Comparison of ENCODE assay signal across 26 cellular contexts in the genomic region with DNA sequence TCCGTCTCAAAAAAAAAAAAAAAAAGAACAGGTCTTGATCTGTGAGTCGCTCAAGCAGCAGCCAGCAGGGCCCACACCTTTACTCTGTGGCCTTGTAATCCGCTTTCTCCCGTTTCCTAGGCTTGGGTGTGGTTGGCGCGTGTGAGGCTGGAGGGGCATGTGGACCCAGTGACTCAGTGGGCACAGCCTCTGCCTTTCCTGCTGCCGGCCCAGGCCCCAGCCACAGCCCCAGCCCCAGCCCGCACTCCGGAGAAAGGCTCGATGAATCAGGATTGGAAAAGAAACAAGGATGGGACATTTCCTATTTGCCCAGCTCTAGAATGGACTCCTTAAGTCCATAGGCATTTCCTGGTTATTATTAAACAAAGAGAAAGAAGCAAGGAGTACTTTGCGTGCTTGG. TPM values are rescaled to one million over a fixed set of nuclear protein-coding genes. Genes with fewer than 3 reads are reported as not detected.
"Had no signal": no experiment of that assay in that cellular context is flagged by ENCODE, and none has a peak within 500 bp of the region (broad histone marks: within the 10 kb centered on the region; RNA-seq: fewer than 3 reads in every experiment).

No MANE protein-coding gene starts in this region.

- H3K4me3 ChIP-seq: cardiac muscle cell, SK-N-MC had no signal

- H3K4me2 ChIP-seq: KMS-11 had no signal

- H3K36me3 Mint-ChIP-seq: activated naive CD8-positive, alpha-beta T cell; brain; T-cell; WTC11 had no signal

- H3K9me3 Mint-ChIP-seq: activated T-cell treated with anti-CD3 and anti-CD28 coated beads, Interleukin-2, amount 50 U/mL, for 24 hours; activated T-helper 1 cell treated with anti-CD3 and anti-CD28 coated beads, Interleukin-12 subunit alpha, Interleukin-12 subunit beta, Interleukin-2, Interleukin-4 antibody, amounts not matched to agents 30 ng/mL and 10 ng/mL and 1 ng/mL, durations not matched to agents 14 hours and 24 hours and 36 hours; T-cell; WTC11 had no signal

- FAIRE-seq: astrocyte had no signal

- H3K9ac ChIP-seq: KMS-11 had no signal

- DNase-seq: activated CD4-positive, alpha-beta T cell treated with anti-CD3 and anti-CD28 coated beads for 48 hours; activated CD4-positive, alpha-beta T cell treated with anti-CD3 and anti-CD28 coated beads, Interleukin-2, amount 50 U/mL, for 4 hours; activated CD4-positive, CD25-positive, alpha-beta regulatory T cell treated with anti-CD3 and anti-CD28 coated beads, Interleukin-2, amount 50 U/mL, for 72 hours; activated CD8-positive, alpha-beta memory T cell treated with anti-CD3 and anti-CD28 coated beads, Interleukin-2, amount 50 U/mL, for 48 hours; activated CD8-positive, alpha-beta T cell treated with anti-CD3 and anti-CD28 coated beads, Interleukin-2, amount 10 ng/mL, durations not matched to agents 7 days and 5 days; activated effector memory CD4-positive, alpha-beta T cell treated with Interleukin-2 at 50 U/mL for 16 hours; activated naive CD4-positive, alpha-beta T cell; activated T-cell treated with anti-CD3 and anti-CD28 coated beads, Interleukin-2, amount 50 U/mL, for 24 hours; amygdala; MM.1S; NCI-H1105 treated with DMSO at 0.1 percent for 48 hours; NCI-H1436 treated with DMSO at 0.1 percent for 48 hours; NCI-H187; NCI-H2081; NCI-H510A treated with DMSO at 0.1 percent for 48 hours; NCI-H69; T-cell had no signal

- ATAC-seq: activated CD8-positive, alpha-beta T cell treated with anti-CD3 and anti-CD28 coated beads, Interleukin-2, amount 10 ng/mL, durations not matched to agents 7 days and 5 days; T-cell; WTC11 had no signal

- H3K27ac ChIP-seq: cardiac muscle cell, KMS-11, SK-N-MC had no signal

- H3K36me3 ChIP-seq: cardiac muscle cell had no signal

- H3K27ac Mint-ChIP-seq: activated CD8-positive, alpha-beta T cell treated with anti-CD3 and anti-CD28 coated beads, Interleukin-2, amount 10 ng/mL, durations not matched to agents 7 days and 5 days; activated naive CD8-positive, alpha-beta T cell; activated T-cell treated with anti-CD3 and anti-CD28 coated beads, Interleukin-2, amount 50 U/mL, for 24 hours; activated T-helper 1 cell treated with anti-CD3 and anti-CD28 coated beads, Interleukin-12 subunit alpha, Interleukin-12 subunit beta, Interleukin-2, Interleukin-4 antibody, amounts not matched to agents 30 ng/mL and 10 ng/mL and 1 ng/mL, durations not matched to agents 14 hours and 24 hours and 36 hours; T-cell had no signal

- H3K4me3 Mint-ChIP-seq: activated CD8-positive, alpha-beta T cell treated with anti-CD3 and anti-CD28 coated beads, Interleukin-2, amount 10 ng/mL, durations not matched to agents 7 days and 5 days; activated naive CD8-positive, alpha-beta T cell; activated T-cell treated with anti-CD3 and anti-CD28 coated beads, Interleukin-2, amount 50 U/mL, for 24 hours; activated T-helper 1 cell treated with anti-CD3 and anti-CD28 coated beads, Interleukin-12 subunit alpha, Interleukin-12 subunit beta, Interleukin-2, Interleukin-4 antibody, amounts not matched to agents 30 ng/mL and 10 ng/mL and 1 ng/mL, durations not matched to agents 14 hours and 24 hours and 36 hours; T-cell; WTC11 had no signal

RNA-seq across cellular contexts. Expression of a gene that starts 4.3 kb away (rescaled TPM):
- total RNA-seq: activated CD8-positive, alpha-beta T cell treated with anti-CD3 and anti-CD28 coated beads, Interleukin-2, amount 10 ng/mL, durations not matched to agents 7 days and 5 days; activated T-helper 1 cell treated with anti-CD3 and anti-CD28 coated beads, Interleukin-12 subunit alpha, Interleukin-12 subunit beta, Interleukin-2, Interleukin-4 antibody, amounts not matched to agents 30 ng/mL and 10 ng/mL and 1 ng/mL, durations not matched to agents 14 hours and 24 hours and 36 hours; astrocyte; cardiac muscle cell; T-cell; T-helper 2 cell treated with Interferon-gamma antibody and Interleukin-4, amounts not matched to agents 100 ng/mL and 5 ng/mL, for 36 hours had no signal
- polyA plus RNA-seq: cardiac muscle cell had no signal
